ENCODE assay signal across 1 cellular context in genomic region chr16:57564571-57565270, GRCh38.
A peak's percentile ranks its signal among the peaks of the same experiment; 100 is the strongest.
TF ChIP-seq lines count a peak whose summit lies in the region.

No MANE protein-coding gene starts in this region.

TF ChIP-seq in HepG2, 621 proteins besides CTCF, POLR2A, EP300 and RAD21:
- TF ChIP-seq ZNF34 (CRISPR knock-in tag; IDR thresholded peaks at IDR 0.05; ENCODE audit: borderline replicate concordance) (no peak), NFIB (CRISPR knock-in tag; IDR thresholded peaks at IDR 0.05; ENCODE audit: borderline replicate concordance) (no peak), FOXO4 (CRISPR knock-in tag; conservative IDR thresholded peaks at IDR 0.05) (no peak), SALL1 (CRISPR knock-in tag; IDR thresholded peaks at IDR 0.05) (no peak), BHLHE40 (IDR thresholded peaks at IDR 0.05; ENCODE audit: low read length) (peak; percentile 79), MED8 (CRISPR knock-in tag; IDR thresholded peaks at IDR 0.05; ENCODE audit: insufficient replicate concordance) (no peak), U2AF1 (optimal IDR thresholded peaks at IDR 0.05; ENCODE audit: low read depth, low read length) (no peak), FOSL2 (CRISPR knock-in tag; IDR thresholded peaks at IDR 0.05) (peak; percentile 83), ZNF770 (CRISPR knock-in tag; IDR thresholded peaks at IDR 0.05) (peak; percentile 39; the same call in 1 of the 2 replicates), HOMEZ (CRISPR knock-in tag; IDR thresholded peaks at IDR 0.05; ENCODE audit: low read depth) (no peak), ZNF691 (CRISPR knock-in tag; IDR thresholded peaks at IDR 0.05; ENCODE audit: borderline replicate concordance, low read depth) (no peak), XRCC5 (optimal IDR thresholded peaks at IDR 0.05; ENCODE audit: low read length) (no peak)
TF ChIP-seq in HepG2: peak in this region for 3.
